In the genomic region with DNA sequence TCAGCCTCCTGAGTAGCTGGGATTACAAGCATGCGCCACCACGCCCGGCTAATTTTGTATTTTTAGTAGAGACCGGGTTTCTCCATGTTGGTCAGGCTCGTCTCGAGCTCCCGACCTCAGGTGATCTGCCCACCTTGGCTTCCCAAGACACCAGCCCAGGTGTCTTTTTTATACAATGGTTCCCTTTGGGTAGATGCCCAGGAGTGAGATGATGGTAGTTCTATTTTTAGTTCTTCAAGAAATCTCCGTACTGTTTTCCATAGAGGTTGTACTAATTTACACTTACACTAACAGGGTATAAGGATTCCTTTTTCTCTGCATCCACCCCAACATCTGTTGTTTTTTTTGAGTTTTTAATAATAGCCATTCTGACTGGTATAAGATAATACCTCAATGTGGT, we compare ENCODE assay signal across 18 cellular contexts.
"Had no signal": no experiment of that assay in that cellular context is flagged by ENCODE, and none has a peak within 500 bp of the region (broad histone marks: within the 10 kb centered on the region; RNA-seq: fewer than 3 reads in every experiment).

No MANE protein-coding gene starts in this region.

- H3K36me3 ChIP-seq: left ventricle myocardium inferior, right lobe of liver, upper lobe of right lung had no signal

- ATAC-seq: activated CD4-positive, CD25-positive, alpha-beta regulatory T cell treated with anti-CD3 and anti-CD28 coated beads, Interleukin-2, amount 50 U/mL, for 24 hours; activated T-cell treated with anti-CD3 and anti-CD28 coated beads, Interleukin-2, amount 50 U/mL, for 72 hours; right lobe of liver; stimulated activated naive CD8-positive, alpha-beta T cell treated with anti-CD3 and anti-CD28 coated beads, Interleukin-15, Interleukin-2, amounts not matched to agents 100 U/mL and 50 U/mL, for 24 hours; upper lobe of right lung had no signal

- H3K4me1 ChIP-seq: left ventricle myocardium inferior, right lobe of liver had no signal

- H3K4me1 Mint-ChIP-seq: activated CD4-positive, alpha-beta T cell treated with anti-CD3 and anti-CD28 coated beads, Interleukin-2, amount 10 ng/mL, durations not matched to agents 24 days and 14 days had no signal

- H3K4me3 ChIP-seq: left ventricle myocardium inferior, right lobe of liver, upper lobe of right lung had no signal

- H3K27ac ChIP-seq: left ventricle myocardium inferior, right lobe of liver, upper lobe of right lung, VCaP had no signal

- H3K36me3 Mint-ChIP-seq: activated naive CD8-positive, alpha-beta T cell treated with anti-CD3 and anti-CD28 coated beads, Interleukin-2, amount 10 ng/mL, durations not matched to agents 7 days and 5 days had no signal

- H3K9me3 ChIP-seq: left ventricle myocardium inferior, right lobe of liver, upper lobe of right lung had no signal

- H3K27me3 ChIP-seq: right lobe of liver, upper lobe of right lung had no signal

- H3K9me3 Mint-ChIP-seq: activated CD4-positive, alpha-beta memory T cell treated with anti-CD3 and anti-CD28 coated beads, Interleukin-2, amount 10 ng/mL, durations not matched to agents 7 days and 5 days; activated CD4-positive, alpha-beta T cell treated with anti-CD3 and anti-CD28 coated beads, Interleukin-2, amount 10 ng/mL, durations not matched to agents 24 days and 14 days; activated naive CD4-positive, alpha-beta T cell treated with anti-CD3 and anti-CD28 coated beads for 36 hours; activated naive CD8-positive, alpha-beta T cell treated with anti-CD3 and anti-CD28 coated beads, Interleukin-2, amount 10 ng/mL, durations not matched to agents 7 days and 5 days; activated T-cell treated with anti-CD3 and anti-CD28 coated beads, Interleukin-2, amount 50 U/mL, for 72 hours; nephron had no signal

- H3K27ac Mint-ChIP-seq: activated CD4-positive, alpha-beta memory T cell treated with anti-CD3 and anti-CD28 coated beads, Interleukin-2, amount 10 ng/mL, durations not matched to agents 7 days and 5 days; activated CD4-positive, alpha-beta T cell treated with anti-CD3 and anti-CD28 coated beads, Interleukin-2, amount 10 ng/mL, durations not matched to agents 24 days and 14 days; activated naive CD4-positive, alpha-beta T cell treated with anti-CD3 and anti-CD28 coated beads for 36 hours; activated naive CD8-positive, alpha-beta T cell treated with anti-CD3 and anti-CD28 coated beads, Interleukin-2, amount 10 ng/mL, durations not matched to agents 7 days and 5 days; activated T-cell treated with anti-CD3 and anti-CD28 coated beads, Interleukin-2, amount 50 U/mL, for 72 hours; nephron had no signal

- H3K4me3 Mint-ChIP-seq: activated CD4-positive, alpha-beta memory T cell treated with anti-CD3 and anti-CD28 coated beads, Interleukin-2, amount 10 ng/mL, durations not matched to agents 7 days and 5 days; activated CD4-positive, alpha-beta T cell treated with anti-CD3 and anti-CD28 coated beads, Interleukin-2, amount 10 ng/mL, durations not matched to agents 24 days and 14 days; activated naive CD4-positive, alpha-beta T cell treated with anti-CD3 and anti-CD28 coated beads for 36 hours; activated naive CD8-positive, alpha-beta T cell treated with anti-CD3 and anti-CD28 coated beads, Interleukin-2, amount 10 ng/mL, durations not matched to agents 7 days and 5 days; activated T-cell treated with anti-CD3 and anti-CD28 coated beads, Interleukin-2, amount 50 U/mL, for 72 hours; nephron had no signal

- DNase-seq: activated CD4-positive, alpha-beta memory T cell treated with anti-CD3 and anti-CD28 coated beads, Interleukin-2, amount 10 ng/mL, durations not matched to agents 7 days and 5 days; activated CD4-positive, alpha-beta T cell treated with anti-CD3 and anti-CD28 coated beads, Interleukin-2, amount 10 ng/mL, durations not matched to agents 24 days and 14 days; activated effector memory CD4-positive, alpha-beta T cell treated with Interleukin-2 at 50 U/mL for 16 hours; activated naive CD4-positive, alpha-beta T cell treated with anti-CD3 and anti-CD28 coated beads for 36 hours; activated naive CD8-positive, alpha-beta T cell treated with anti-CD3 and anti-CD28 coated beads, Interleukin-2, amount 10 ng/mL, durations not matched to agents 7 days and 5 days; activated T-cell treated with anti-CD3 and anti-CD28 coated beads, Interleukin-2, amount 50 U/mL, for 72 hours; amniotic stem cell; foreskin melanocyte; left ventricle myocardium inferior; right lobe of liver; small intestine; stimulated activated CD4-positive, alpha-beta T cell treated with anti-CD3 and anti-CD28 coated beads, Interleukin-15, amount 100 ng/mL, for 24 hours; stimulated activated CD4-positive, alpha-beta T cell treated with anti-CD3 and anti-CD28 coated beads, Interleukin-4, amount 100 ng/mL, for 1 hour; stimulated activated naive CD8-positive, alpha-beta T cell treated with anti-CD3 and anti-CD28 coated beads, Interleukin-15, Interleukin-2, amounts not matched to agents 100 U/mL and 50 U/mL, for 24 hours; upper lobe of right lung had no signal
